31 cellular contexts compared by ENCODE assay signal in genomic region chr1:240522122-240522822, GRCh38.
DNase-seq lines count a peak whose midpoint lies in the region; ATAC-seq, FAIRE-seq and TF ChIP-seq lines count a peak whose summit lies in the region.
"Had no signal": no experiment of that assay in that cellular context is flagged by ENCODE, and none has a peak within 500 bp of the region (broad histone marks: within the 10 kb centered on the region; RNA-seq: fewer than 3 reads in every experiment).

No MANE protein-coding gene starts in this region.

- H2AFZ ChIP-seq in GM23338 = no peak overlapping the region
- H2AFZ ChIP-seq: PC-9 had no signal

- H3K4me1 Mint-ChIP-seq in nephron progenitor cell (peaks cover 30% of the 10 kb centered on the region), GM23338 (peaks cover 10% of the 10 kb centered on the region)
- H3K4me1 Mint-ChIP-seq: activated CD4-positive, alpha-beta T cell treated with anti-CD3 and anti-CD28 coated beads, Interleukin-2, amount 10 ng/mL, durations not matched to agents 24 days and 14 days; CD14-positive monocyte had no signal

- intact Hi-C loops in colonic mucosa (cut with DNase I) = no loop called here

- H3F3A ChIP-seq in GM23338 (replicated peaks; ENCODE audit: low read depth) = no peaks in the 10 kb centered on the region

- H3K9me3 Mint-ChIP-seq in nephron progenitor cell (no peaks in the 10 kb centered on the region), GM23338 (no peaks in the 10 kb centered on the region)
- H3K9me3 Mint-ChIP-seq: activated CD4-positive, alpha-beta T cell treated with anti-CD3 and anti-CD28 coated beads, Interleukin-2, amount 10 ng/mL, durations not matched to agents 24 days and 14 days; activated T-cell treated with anti-CD3 and anti-CD28 coated beads, Interleukin-2, amount 50 U/mL, for 24 hours; type B pancreatic cell had no signal

- H3K4me3 Mint-ChIP-seq in nephron progenitor cell (no peak overlapping the region), GM23338 (no peak overlapping the region)
- H3K4me3 Mint-ChIP-seq: activated CD4-positive, alpha-beta T cell treated with anti-CD3 and anti-CD28 coated beads, Interleukin-2, amount 10 ng/mL, durations not matched to agents 24 days and 14 days; activated T-cell treated with anti-CD3 and anti-CD28 coated beads, Interleukin-2, amount 50 U/mL, for 24 hours; CD14-positive monocyte; dendritic cell treated with granulocyte-macrophage colony-stimulating factor and Interleukin-4, amounts not matched to agents 40 ng/mL and 50 ng/mL, for 4 days; type B pancreatic cell had no signal

- no peaks in the 10 kb centered on the region for H3K4me1 ChIP-seq in colonic mucosa
- H3K4me1 ChIP-seq in GM23338 (ENCODE audit: insufficient read depth) = peaks cover 7% of the 10 kb centered on the region

- no peaks in the 10 kb centered on the region for H4K20me1 ChIP-seq in GM23338 (replicated peaks; ENCODE audit: insufficient read depth)

- H3K9ac ChIP-seq in colonic mucosa (ENCODE audit: low read depth in 2 of 2, low read length in 2 of 2) = no peak overlapping the region

- H3K36me3 ChIP-seq in colonic mucosa (no peaks in the 10 kb centered on the region), GM23338 (ENCODE audit: insufficient read depth) (no peaks in the 10 kb centered on the region)
- H3K36me3 ChIP-seq: neutrophil, WERI-Rb-1 had no signal

- no peaks in the 10 kb centered on the region for H3K9me3 ChIP-seq in colonic mucosa
- H3K9me3 ChIP-seq: neutrophil had no signal

- no peak overlapping the region for H3K27ac ChIP-seq in colonic mucosa
- no peak overlapping the region for H3K27ac ChIP-seq in GM23338 (ENCODE audit: low read depth)
- H3K27ac ChIP-seq: HL-60, neutrophil, PC-9, WERI-Rb-1 had no signal

- H3K36me3 Mint-ChIP-seq in nephron progenitor cell (ENCODE audit: low read depth) (no peaks in the 10 kb centered on the region), GM23338 (ENCODE audit: low read depth) (no peaks in the 10 kb centered on the region)
- H3K36me3 Mint-ChIP-seq: CD14-positive monocyte, type B pancreatic cell had no signal

- DNase-seq in D721Med (ENCODE audit: insufficient read length, low spot score) (no peak), NCI-H2081 (lab: John Stamatoyannopoulos, UW) (peak; percentile 53 to 90), colonic mucosa (peak; percentile 24), nephron progenitor cell (no peak), GM19240 (ENCODE audit: insufficient read length, low spot score) (no peak), omental fat pad (ENCODE audit: low spot score) (no peak), GM23338 (ENCODE audit: low spot score) (no peak)
- DNase-seq: activated CD4-positive, alpha-beta T cell treated with anti-CD3 and anti-CD28 coated beads, Interleukin-2, amount 10 ng/mL, durations not matched to agents 24 days and 14 days; activated gamma-delta T cell; activated T-cell treated with anti-CD3 and anti-CD28 coated beads, Interleukin-2, amount 50 U/mL, for 24 hours; central memory CD4-positive, alpha-beta T cell; GOT3; Kasumi-1; left cardiac atrium; mesenchymal stem cell; NCI-H187 treated with DMSO at 0.1 percent for 48 hours; NCI-H345; NK-92 treated with Interleukin-12 subunit alpha and Interleukin-12 subunit beta, amount 100 ng/mL, for 24 hours; PC-9; stimulated activated CD8-positive, alpha-beta memory T cell treated with anti-CD3 and anti-CD28 coated beads, Interleukin-4, amount 100 ng/mL, for 48 hours; WERI-Rb-1 had no signal

- FAIRE-seq in D721Med (lab: Jason Lieb, UNC) = peak; percentile 11
- FAIRE-seq: endometrium, frontal cortex, GM12892 had no signal

- H3K4me3 ChIP-seq in colonic mucosa (no peak overlapping the region), GM23338 (no peak overlapping the region)
- H3K4me3 ChIP-seq: PC-9 had no signal

- H3K27ac Mint-ChIP-seq in nephron progenitor cell = peak overlapping the region; percentile 57
- no peak overlapping the region for H3K27ac Mint-ChIP-seq in GM23338
- H3K27ac Mint-ChIP-seq: activated CD4-positive, alpha-beta T cell treated with anti-CD3 and anti-CD28 coated beads, Interleukin-2, amount 10 ng/mL, durations not matched to agents 24 days and 14 days; activated T-cell treated with anti-CD3 and anti-CD28 coated beads, Interleukin-2, amount 50 U/mL, for 24 hours; CD14-positive monocyte; dendritic cell treated with granulocyte-macrophage colony-stimulating factor and Interleukin-4, amounts not matched to agents 40 ng/mL and 50 ng/mL, for 4 days; type B pancreatic cell had no signal

- H3K27me3 ChIP-seq in colonic mucosa = no peaks in the 10 kb centered on the region
- H3K27me3 ChIP-seq in GM23338 (ENCODE audit: insufficient read depth) = no peaks in the 10 kb centered on the region
- H3K27me3 ChIP-seq: neutrophil had no signal

- no peaks in the 10 kb centered on the region for H3K9me2 ChIP-seq in GM23338 (ENCODE audit: insufficient read depth)

- H3K27me3 Mint-ChIP-seq in nephron progenitor cell (ENCODE audit: low read depth, poor library complexity) = no peaks in the 10 kb centered on the region
- no peaks in the 10 kb centered on the region for H3K27me3 Mint-ChIP-seq in GM23338 (ENCODE audit: insufficient read depth, low read depth, poor library complexity)
- H3K27me3 Mint-ChIP-seq: activated CD4-positive, alpha-beta T cell treated with anti-CD3 and anti-CD28 coated beads, Interleukin-2, amount 10 ng/mL, durations not matched to agents 24 days and 14 days; activated T-cell treated with anti-CD3 and anti-CD28 coated beads, Interleukin-2, amount 50 U/mL, for 24 hours; dendritic cell treated with granulocyte-macrophage colony-stimulating factor and Interleukin-4, amounts not matched to agents 40 ng/mL and 50 ng/mL, for 4 days had no signal

- TF ChIP-seq CTCF in D721Med (IDR thresholded peaks at IDR 0.05; ENCODE audit: insufficient read depth, missing control alignments) (no peak), colonic mucosa (IDR thresholded peaks at IDR 0.05) (no peak), nephron progenitor cell (IDR thresholded peaks at IDR 0.05) (no peak), omental fat pad (IDR thresholded peaks at IDR 0.05) (no peak), GM23338 (conservative IDR thresholded peaks at IDR 0.05; ENCODE audit: low read depth in 2 of 2) (no peak)

- H3K79me2 ChIP-seq in GM23338 (replicated peaks; ENCODE audit: insufficient read depth) = no peaks in the 10 kb centered on the region

- ATAC-seq in HG02678 (IDR thresholded peaks at IDR 0.05; ENCODE audit: unreplicated experiment) (no peak), omental fat pad (ENCODE audit: low FRiP score) (no peak), GM23338 (no peak)
- ATAC-seq: left cardiac atrium, Right ventricle myocardium inferior had no signal

- no peak overlapping the region for H3K4me2 ChIP-seq in GM23338
- H3K4me2 ChIP-seq: PC-9 had no signal

TF ChIP-seq in GM23338, 12 proteins besides CTCF, POLR2A, EP300 and RAD21 (continues in another document):
- TF ChIP-seq REST (IDR thresholded peaks at IDR 0.05; ENCODE audit: unreplicated experiment) (no peak), ZNF114 (CRISPR knock-in tag; IDR thresholded peaks at IDR 0.05) (no peak), CREB1 (CRISPR knock-in tag; IDR thresholded peaks at IDR 0.05; ENCODE audit: low read depth) (no peak), STAT1 (IDR thresholded peaks at IDR 0.05; ENCODE audit: unreplicated experiment) (no peak), EZH2phosphoT487 (IDR thresholded peaks at IDR 0.05; ENCODE audit: unreplicated experiment) (no peak), EZH2 (IDR thresholded peaks at IDR 0.05; ENCODE audit: low read depth, unreplicated experiment) (no peak), POLR2AphosphoS5 (IDR thresholded peaks at IDR 0.05; ENCODE audit: low read depth) (no peak), ZNF331 (CRISPR knock-in tag; IDR thresholded peaks at IDR 0.05; ENCODE audit: low read depth) (no peak), NANOG (IDR thresholded peaks at IDR 0.05; ENCODE audit: borderline replicate concordance) (no peak), JUNB (IDR thresholded peaks at IDR 0.05; ENCODE audit: unreplicated experiment) (no peak)
- TF ChIP-seq, protein P1, sequence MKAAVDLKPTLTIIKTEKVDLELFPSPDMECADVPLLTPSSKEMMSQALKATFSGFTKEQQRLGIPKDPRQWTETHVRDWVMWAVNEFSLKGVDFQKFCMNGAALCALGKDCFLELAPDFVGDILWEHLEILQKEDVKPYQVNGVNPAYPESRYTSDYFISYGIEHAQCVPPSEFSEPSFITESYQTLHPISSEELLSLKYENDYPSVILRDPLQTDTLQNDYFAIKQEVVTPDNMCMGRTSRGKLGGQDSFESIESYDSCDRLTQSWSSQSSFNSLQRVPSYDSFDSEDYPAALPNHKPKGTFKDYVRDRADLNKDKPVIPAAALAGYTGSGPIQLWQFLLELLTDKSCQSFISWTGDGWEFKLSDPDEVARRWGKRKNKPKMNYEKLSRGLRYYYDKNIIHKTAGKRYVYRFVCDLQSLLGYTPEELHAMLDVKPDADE (IDR thresholded peaks at IDR 0.05) = no peak

Comparison
In these comparisons a context has a peak if more than half of its experiments do, and no peak if none do; other contexts are left out.
1. DNase-seq: peak in NCI-H2081 (2 of 2) and colonic mucosa (single experiment); none in D721Med (single experiment), nephron progenitor cell (single experiment), GM19240 (single experiment), omental fat pad (single experiment) and GM23338 (single experiment).